In the genomic region with DNA sequence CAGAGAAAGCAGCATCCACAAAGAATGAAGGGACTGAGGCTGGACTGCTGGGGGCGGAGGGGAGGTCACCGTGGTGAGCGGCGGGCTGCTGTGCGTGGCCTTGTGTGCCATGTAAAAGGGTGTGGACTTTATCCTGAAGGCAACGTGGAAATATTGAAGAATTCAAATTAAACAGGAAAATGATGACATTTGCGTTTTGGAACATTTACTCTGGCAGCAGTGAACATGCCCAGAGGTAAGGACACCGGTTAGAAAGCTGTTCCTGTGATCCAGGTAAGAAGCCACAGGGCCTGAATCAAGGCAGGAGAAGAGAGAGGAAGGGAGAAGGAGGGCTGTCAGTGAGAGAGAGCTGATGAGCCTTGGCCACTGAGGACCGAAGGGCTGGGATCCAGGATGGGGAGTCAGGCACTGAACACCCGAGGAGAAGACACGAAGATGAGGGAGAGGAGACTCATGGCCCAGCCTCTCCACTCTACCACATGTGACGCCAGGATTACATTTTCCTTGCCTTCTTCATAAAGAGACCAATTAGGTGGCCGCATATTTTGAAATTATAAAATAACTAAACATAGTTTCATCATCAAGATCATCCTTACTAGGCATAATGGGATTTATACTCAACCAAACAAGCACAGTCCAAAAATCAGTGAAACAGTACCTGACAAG, we compare ENCODE assay signal across 10 cellular contexts. TPM values are rescaled to one million over a fixed set of nuclear protein-coding genes. Genes with fewer than 3 reads are reported as not detected.
A peak's percentile ranks its signal among the peaks of the same experiment; 100 is the strongest.
DNase-seq lines count a peak whose midpoint lies in the region; ATAC-seq and TF ChIP-seq lines count a peak whose summit lies in the region.
"Had no signal": no experiment of that assay in that cellular context is flagged by ENCODE, and none has a peak within 500 bp of the region (broad histone marks: within the 10 kb centered on the region; RNA-seq: fewer than 3 reads in every experiment).

No MANE protein-coding gene starts in this region.

- BruUV-seq in HCT116 (replicated peaks; lab: Mats Ljungman, UMichigan): no TSS peak

- DNase-seq in HCT116 (ENCODE audit: low read depth, low spot score) (no peak), left lung (no peak), Karpas-422 (no peak), superior temporal gyrus (ENCODE audit: extremely low spot score) (no peak)
- DNase-seq in stimulated activated naive B cell treated with anti-CD40 and anti-IgM and Interleukin-4, amounts not matched to agents 10 μg/mL and 1 μg/mL and 100 μg/mL, for 72 hours: no peak
- DNase-seq in activated CD8-positive, alpha-beta memory T cell treated with anti-CD3 and anti-CD28 coated beads for 24 hours: no peak
- DNase-seq: effector memory CD8-positive, alpha-beta T cell; NCI-H2081 treated with DMSO at 0.1 percent for 48 hours had no signal

- peaks cover 0 to 2% of the 10 kb centered on the region in 2 donors for H3K4me1 Mint-ChIP-seq in stimulated activated naive B cell treated with anti-CD40 and anti-IgM and Interleukin-4, amounts not matched to agents 10 μg/mL and 1 μg/mL and 100 μg/mL, for 72 hours

- POLR2A ChIA-PET in HCT116 (lab: Charles Lee): no interaction called here

- no peaks in the 10 kb centered on the region for H3K27me3 ChIP-seq in HCT116 (ENCODE audit: insufficient read depth, low read length)
- no peaks in the 10 kb centered on the region for H3K27me3 ChIP-seq in left lung
- H3K27me3 ChIP-seq in Karpas-422 (ENCODE audit: low read length): no peaks in the 10 kb centered on the region

- H3K9ac ChIP-seq in HCT116 (ENCODE audit: low read length) (peak overlapping the region; percentile 59), Karpas-422 (ENCODE audit: low read length) (no peak overlapping the region)

- H3K79me2 ChIP-seq in HCT116 (ENCODE audit: insufficient read depth, low read length) (peaks cover 5% of the 10 kb centered on the region; the same call in 1 of the 2 replicates), Karpas-422 (ENCODE audit: low read length) (peaks cover 48% of the 10 kb centered on the region)

- no peaks in the 10 kb centered on the region for H3K9me3 ChIP-seq in HCT116 (ENCODE audit: control insufficient read depth in 1 of 2, insufficient read depth in 1 of 2, low read depth in 1 of 2, low read length in 2 of 2)
- H3K9me3 ChIP-seq in left lung: no peaks in the 10 kb centered on the region
- H3K9me3 ChIP-seq in Karpas-422 (ENCODE audit: low read length): no peaks in the 10 kb centered on the region

- no peak for TF ChIP-seq RAD21 in HCT116 (IDR thresholded peaks at IDR 0.05; ENCODE audit: low read depth)

- intact Hi-C loops in HCT116 (cut with micrococcal nuclease) (loop anchor here (10.0 kb wide), 1 partner anchor 234 kb away; a partner anchor contains a TSS), left lung (cut with DNase I) (no loop called here)

- peak overlapping the region; percentile 73 for H3K4me2 ChIP-seq in HCT116 (ENCODE audit: low read length)
- no peak overlapping the region for H3K4me2 ChIP-seq in Karpas-422 (ENCODE audit: low read depth, low read length, poor library complexity, severe bottlenecking)

- ATAC-seq in HCT116 (no peak), left lung (no peak), GM18511 (IDR thresholded peaks at IDR 0.05; ENCODE audit: unreplicated experiment) (no peak)
- no peak for ATAC-seq in stimulated activated naive B cell treated with anti-CD40 and anti-IgM and Interleukin-4, amounts not matched to agents 10 μg/mL and 1 μg/mL and 100 μg/mL, for 72 hours (replicated peaks)
- ATAC-seq: effector memory CD8-positive, alpha-beta T cell had no signal

- H4K20me1 ChIP-seq in HCT116 (ENCODE audit: insufficient read depth) (no peaks in the 10 kb centered on the region), Karpas-422 (ENCODE audit: insufficient read depth, low read depth, low read length) (no peaks in the 10 kb centered on the region)

- H3K4me1 ChIP-seq in HCT116 (ENCODE audit: control insufficient read depth in 1 of 2, insufficient read depth in 2 of 2, low read length in 2 of 2) (peaks cover 59 to 73% of the 10 kb centered on the region in 2 experiments), left lung (peaks cover 21 to 28% of the 10 kb centered on the region in 2 donors), Karpas-422 (ENCODE audit: low read length) (peaks cover 20% of the 10 kb centered on the region)

- no peak for TF ChIP-seq CTCF in HCT116 (IDR thresholded peaks at IDR 0.05 in 2 of 3, conservative IDR thresholded peaks at IDR 0.05 in 1 of 3; ENCODE audit: borderline replicate concordance in 1 of 3, insufficient read depth in 1 of 3, low read depth in 2 of 3, low read length in 2 of 3)
- TF ChIP-seq CTCF in left lung (IDR thresholded peaks at IDR 0.05): no peak

- H3K9me3 Mint-ChIP-seq in stimulated activated naive B cell treated with anti-CD40 and anti-IgM and Interleukin-4, amounts not matched to agents 10 μg/mL and 1 μg/mL and 100 μg/mL, for 72 hours: no peaks in the 10 kb centered on the region
- H3K9me3 Mint-ChIP-seq: effector memory CD8-positive, alpha-beta T cell had no signal

- H3K4me3 ChIP-seq in HCT116 (replicated peaks in 1 of 2; ENCODE audit: low read depth in 1 of 2, low read length in 2 of 2) (peak overlapping the region in 1 of 2 experiments; percentile 36; a peak in 2 of 4 replicates), left lung (no peak overlapping the region), Karpas-422 (ENCODE audit: low read length) (no peak overlapping the region)

- no peak overlapping the region for H3K4me3 Mint-ChIP-seq in stimulated activated naive B cell treated with anti-CD40 and anti-IgM and Interleukin-4, amounts not matched to agents 10 μg/mL and 1 μg/mL and 100 μg/mL, for 72 hours
- H3K4me3 Mint-ChIP-seq: effector memory CD8-positive, alpha-beta T cell had no signal

- H3K27me3 Mint-ChIP-seq in stimulated activated naive B cell treated with anti-CD40 and anti-IgM and Interleukin-4, amounts not matched to agents 10 μg/mL and 1 μg/mL and 100 μg/mL, for 72 hours: no peaks in the 10 kb centered on the region
- H3K27me3 Mint-ChIP-seq: effector memory CD8-positive, alpha-beta T cell had no signal

- 0 out of 2 replicates have a peak, but pooled peaks cover 2% of the 10 kb centered on the region for H3K9me2 ChIP-seq in HCT116 (ENCODE audit: insufficient read depth)
- no peaks in the 10 kb centered on the region for H3K9me2 ChIP-seq in Karpas-422 (replicated peaks; ENCODE audit: insufficient read depth, low read length)

- no peak for TF ChIP-seq POLR2A in HCT116 (IDR thresholded peaks at IDR 0.05; ENCODE audit: borderline replicate concordance, extremely low read depth, insufficient read depth, insufficient read length)

- H3K27ac ChIP-seq in HCT116 (ENCODE audit: low read depth, low read length) (peak overlapping the region; percentile 73), angular gyrus (ENCODE audit: low read depth, low read length) (peak overlapping the region; percentile 87), left lung (peak overlapping the region; percentile 69 to 87), Karpas-422 (ENCODE audit: low read length) (no peak overlapping the region)

- RAD21 ChIA-PET in HCT116 (lab: Charles Lee; ENCODE audit: low non-redundant PET in 1 of 2, low total read pairs in 2 of 2, uncharacterized antibody in 2 of 2, unreplicated experiment in 2 of 2): no interaction called here

- H2AFZ ChIP-seq in HCT116 (ENCODE audit: low read depth, low read length, poor library complexity, severe bottlenecking): no peak overlapping the region
- H2AFZ ChIP-seq in Karpas-422 (ENCODE audit: low read length): no peak overlapping the region

- peaks cover 16 to 25% of the 10 kb centered on the region in 2 donors for H3K36me3 Mint-ChIP-seq in stimulated activated naive B cell treated with anti-CD40 and anti-IgM and Interleukin-4, amounts not matched to agents 10 μg/mL and 1 μg/mL and 100 μg/mL, for 72 hours

- H3K27ac Mint-ChIP-seq in stimulated activated naive B cell treated with anti-CD40 and anti-IgM and Interleukin-4, amounts not matched to agents 10 μg/mL and 1 μg/mL and 100 μg/mL, for 72 hours: peak overlapping the region; percentile 56
- H3K27ac Mint-ChIP-seq: effector memory CD8-positive, alpha-beta T cell had no signal

- CTCF ChIA-PET in HCT116 (lab: Charles Lee): interaction anchor here (1.1 kb wide), 1 partner anchor 80 kb away, joined by 3 read pairs; no protein-coding TSS in a partner anchor

- H3K36me3 ChIP-seq in HCT116 (ENCODE audit: control insufficient read depth in 1 of 2, insufficient read depth in 2 of 2, low read length in 2 of 2) (peaks cover 0 to 4% of the 10 kb centered on the region in 2 experiments; a peak in 1 of 4 replicates), left lung (peaks cover 0 to 25% of the 10 kb centered on the region in 2 donors), Karpas-422 (ENCODE audit: insufficient read depth, low read length) (peaks cover 10% of the 10 kb centered on the region; the same call in 1 of the 2 replicates)

TF ChIP-seq in HCT116, 20 proteins besides CTCF, POLR2A, EP300 and RAD21 (continues in another document):
- TF ChIP-seq, protein P1, sequence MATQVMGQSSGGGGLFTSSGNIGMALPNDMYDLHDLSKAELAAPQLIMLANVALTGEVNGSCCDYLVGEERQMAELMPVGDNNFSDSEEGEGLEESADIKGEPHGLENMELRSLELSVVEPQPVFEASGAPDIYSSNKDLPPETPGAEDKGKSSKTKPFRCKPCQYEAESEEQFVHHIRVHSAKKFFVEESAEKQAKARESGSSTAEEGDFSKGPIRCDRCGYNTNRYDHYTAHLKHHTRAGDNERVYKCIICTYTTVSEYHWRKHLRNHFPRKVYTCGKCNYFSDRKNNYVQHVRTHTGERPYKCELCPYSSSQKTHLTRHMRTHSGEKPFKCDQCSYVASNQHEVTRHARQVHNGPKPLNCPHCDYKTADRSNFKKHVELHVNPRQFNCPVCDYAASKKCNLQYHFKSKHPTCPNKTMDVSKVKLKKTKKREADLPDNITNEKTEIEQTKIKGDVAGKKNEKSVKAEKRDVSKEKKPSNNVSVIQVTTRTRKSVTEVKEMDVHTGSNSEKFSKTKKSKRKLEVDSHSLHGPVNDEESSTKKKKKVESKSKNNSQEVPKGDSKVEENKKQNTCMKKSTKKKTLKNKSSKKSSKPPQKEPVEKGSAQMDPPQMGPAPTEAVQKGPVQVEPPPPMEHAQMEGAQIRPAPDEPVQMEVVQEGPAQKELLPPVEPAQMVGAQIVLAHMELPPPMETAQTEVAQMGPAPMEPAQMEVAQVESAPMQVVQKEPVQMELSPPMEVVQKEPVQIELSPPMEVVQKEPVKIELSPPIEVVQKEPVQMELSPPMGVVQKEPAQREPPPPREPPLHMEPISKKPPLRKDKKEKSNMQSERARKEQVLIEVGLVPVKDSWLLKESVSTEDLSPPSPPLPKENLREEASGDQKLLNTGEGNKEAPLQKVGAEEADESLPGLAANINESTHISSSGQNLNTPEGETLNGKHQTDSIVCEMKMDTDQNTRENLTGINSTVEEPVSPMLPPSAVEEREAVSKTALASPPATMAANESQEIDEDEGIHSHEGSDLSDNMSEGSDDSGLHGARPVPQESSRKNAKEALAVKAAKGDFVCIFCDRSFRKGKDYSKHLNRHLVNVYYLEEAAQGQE (IDR thresholded peaks at IDR 0.05; ENCODE audit: low read depth): no peak
- TF ChIP-seq ELF1 (IDR thresholded peaks at IDR 0.05; ENCODE audit: borderline replicate concordance, low read depth): no peak
- TF ChIP-seq POLR2AphosphoS5 (IDR thresholded peaks at IDR 0.05; ENCODE audit: low read depth, low read length): no peak

RNA-seq across cellular contexts. Expression of a gene that starts 58.4 kb away (rescaled TPM):
- total RNA-seq in HCT116 (2021; ENCODE audit: unreplicated experiment) (21.3 TPM), left lung (10 to 100 TPM; 30.5 to 38.4 TPM)
- 9.5 and 10.8 TPM in 2 replicates for polyA plus RNA-seq in HCT116 (2012)
- total RNA-seq in Karpas-422 (2014; rRNA removed; shearing (Covaris generic); ENCODE audit: low replicate concordance): 19.3 and 24.1 TPM in 2 replicates
